16 cellular contexts compared by ENCODE assay signal in genomic region chr17:18056214-18056613, GRCh38. TPM values are rescaled to one million over a fixed set of nuclear protein-coding genes. Genes with fewer than 3 reads are reported as not detected.
DNase-seq lines count a peak whose midpoint lies in the region; ATAC-seq and TF ChIP-seq lines count a peak whose summit lies in the region.
"Had no signal": no experiment of that assay in that cellular context is flagged by ENCODE, and none has a peak within 500 bp of the region (broad histone marks: within the 10 kb centered on the region; RNA-seq: fewer than 3 reads in every experiment).

No MANE protein-coding gene starts in this region.

- peaks cover 47% of the 10 kb centered on the region; the same call in 1 of the 2 replicates for H3K36me3 ChIP-seq in Loucy (ENCODE audit: insufficient read depth, low read length)

- H3K4me3 Mint-ChIP-seq in activated naive CD8-positive, alpha-beta T cell treated with anti-CD3 and anti-CD28 coated beads, Interleukin-2, amount 50 U/mL, for 24 hours: no peak overlapping the region
- H3K4me3 Mint-ChIP-seq in activated naive CD8-positive, alpha-beta T cell treated with anti-CD3 and anti-CD28 coated beads for 36 hours: no peak overlapping the region
- H3K4me3 Mint-ChIP-seq: CD4-positive, alpha-beta T cell had no signal

- no peaks in the 10 kb centered on the region for H3K27me3 ChIP-seq in Loucy (ENCODE audit: insufficient read depth, low read length, poor library complexity, severe bottlenecking)
- H3K27me3 ChIP-seq: BLaER1 treated with 17β-estradiol and CSF1 and Interleukin-3, amounts not matched to agents 10 nM and 100 nM had no signal

- TF ChIP-seq CTCF in Loucy (conservative IDR thresholded peaks at IDR 0.05; ENCODE audit: low read length) (0 out of 2 replicates have a peak, but pooled peaks have one; percentile 26), GM20000 (IDR thresholded peaks at IDR 0.05; ENCODE audit: extremely low read depth, missing control alignments) (no peak)

- no peaks in the 10 kb centered on the region for H4K20me1 ChIP-seq in Loucy (ENCODE audit: insufficient read depth, low read length, poor library complexity, severe bottlenecking)

- H3K27me3 Mint-ChIP-seq in activated naive CD8-positive, alpha-beta T cell treated with anti-CD3 and anti-CD28 coated beads, Interleukin-2, amount 50 U/mL, for 24 hours: no peaks in the 10 kb centered on the region
- no peaks in the 10 kb centered on the region for H3K27me3 Mint-ChIP-seq in activated naive CD8-positive, alpha-beta T cell treated with anti-CD3 and anti-CD28 coated beads for 36 hours
- H3K27me3 Mint-ChIP-seq: CD4-positive, alpha-beta T cell had no signal

- H3K27ac Mint-ChIP-seq in activated naive CD8-positive, alpha-beta T cell treated with anti-CD3 and anti-CD28 coated beads, Interleukin-2, amount 50 U/mL, for 24 hours: peak overlapping the region; percentile 9
- H3K27ac Mint-ChIP-seq in activated naive CD8-positive, alpha-beta T cell treated with anti-CD3 and anti-CD28 coated beads for 36 hours: no peak overlapping the region
- H3K27ac Mint-ChIP-seq: CD4-positive, alpha-beta T cell had no signal

- no peaks in the 10 kb centered on the region for H3K4me1 Mint-ChIP-seq in activated naive CD8-positive, alpha-beta T cell treated with anti-CD3 and anti-CD28 coated beads, Interleukin-2, amount 50 U/mL, for 24 hours
- H3K4me1 Mint-ChIP-seq in activated naive CD8-positive, alpha-beta T cell treated with anti-CD3 and anti-CD28 coated beads for 36 hours: no peaks in the 10 kb centered on the region

- no peak overlapping the region for H3K4me2 ChIP-seq in Loucy (ENCODE audit: low read depth, low read length, poor library complexity, severe bottlenecking)

- H3K4me1 ChIP-seq in Loucy (ENCODE audit: insufficient read depth, low read length, poor library complexity, severe bottlenecking): peaks cover 5% of the 10 kb centered on the region

- no peak overlapping the region for H3K9ac ChIP-seq in Loucy (ENCODE audit: low read depth, low read length, poor library complexity, severe bottlenecking)
- H3K9ac ChIP-seq: BLaER1 treated with 17β-estradiol and CSF1 and Interleukin-3, amounts not matched to agents 10 nM and 100 nM; GM23248 had no signal

- peaks cover 19% of the 10 kb centered on the region for H3K36me3 Mint-ChIP-seq in activated naive CD8-positive, alpha-beta T cell treated with anti-CD3 and anti-CD28 coated beads, Interleukin-2, amount 50 U/mL, for 24 hours (ENCODE audit: low read depth)
- H3K36me3 Mint-ChIP-seq in activated naive CD8-positive, alpha-beta T cell treated with anti-CD3 and anti-CD28 coated beads for 36 hours: peaks cover 5% of the 10 kb centered on the region

- no peak overlapping the region for H2AFZ ChIP-seq in Loucy (ENCODE audit: low read length)
- H2AFZ ChIP-seq: GM23248 had no signal

- no peaks in the 10 kb centered on the region for H3K9me2 ChIP-seq in Loucy (replicated peaks; ENCODE audit: low read depth, low read length)

- no peaks in the 10 kb centered on the region for H3K9me3 Mint-ChIP-seq in activated naive CD8-positive, alpha-beta T cell treated with anti-CD3 and anti-CD28 coated beads, Interleukin-2, amount 50 U/mL, for 24 hours
- no peaks in the 10 kb centered on the region for H3K9me3 Mint-ChIP-seq in activated naive CD8-positive, alpha-beta T cell treated with anti-CD3 and anti-CD28 coated beads for 36 hours
- H3K9me3 Mint-ChIP-seq: CD4-positive, alpha-beta T cell had no signal

- H3K79me2 ChIP-seq in Loucy (ENCODE audit: insufficient read depth, low read length): no peaks in the 10 kb centered on the region

- no peaks in the 10 kb centered on the region for H3K9me3 ChIP-seq in Loucy (ENCODE audit: insufficient read depth, low read depth, low read length)
- H3K9me3 ChIP-seq: BLaER1 treated with 17β-estradiol and CSF1 and Interleukin-3, amounts not matched to agents 10 nM and 100 nM had no signal

- no peak for ATAC-seq in activated naive CD8-positive, alpha-beta T cell treated with anti-CD3 and anti-CD28 coated beads, Interleukin-2, amount 50 U/mL, for 24 hours
- ATAC-seq: HepG2 had no signal

- no peak for DNase-seq in activated naive CD8-positive, alpha-beta T cell treated with anti-CD3 and anti-CD28 coated beads, Interleukin-2, amount 50 U/mL, for 24 hours
- no peak for DNase-seq in activated naive CD8-positive, alpha-beta T cell treated with anti-CD3 and anti-CD28 coated beads for 36 hours
- DNase-seq in cerebellum (ENCODE audit: low spot score): peak; percentile 11
- no peak for DNase-seq in GM20000 (ENCODE audit: low spot score)
- no peak for DNase-seq in pons (ENCODE audit: low spot score)
- DNase-seq in COLO668 (lab: John Stamatoyannopoulos, UW; ENCODE audit: unreplicated experiment): no peak
- DNase-seq: 8988T; ACHN; CD4-positive, alpha-beta T cell; DMS79 treated with DMSO at 0.1 percent for 48 hours; EL; GM23248 had no signal

- no peaks in the 10 kb centered on the region for H3F3A ChIP-seq in Loucy (ENCODE audit: low read depth)

- no peak overlapping the region for H3K4me3 ChIP-seq in Loucy (ENCODE audit: low read length, poor library complexity, severe bottlenecking)
- H3K4me3 ChIP-seq: BLaER1 treated with 17β-estradiol and CSF1 and Interleukin-3, amounts not matched to agents 10 nM and 100 nM; GM23248 had no signal

RNA-seq across cellular contexts. Expression of gene GID4, which starts 17.0 kb away (rescaled TPM):
- total RNA-seq in activated naive CD8-positive, alpha-beta T cell treated with anti-CD3 and anti-CD28 coated beads for 36 hours: 1 to 10 TPM; 7.2 to 7.7 TPM
- 8.6 TPM for total RNA-seq in cerebellum

RNA-seq across cellular contexts. Expression of gene ATPAF2, which starts 17.2 kb away (rescaled TPM):
- total RNA-seq in activated naive CD8-positive, alpha-beta T cell treated with anti-CD3 and anti-CD28 coated beads for 36 hours: 10 to 100 TPM; 31.0 to 33.3 TPM
- 38.5 TPM for total RNA-seq in cerebellum

RNA-seq across cellular contexts. Expression of gene DRG2, which starts 31.5 kb away (rescaled TPM):
- 10 to 100 TPM; 52.2 to 52.4 TPM for total RNA-seq in activated naive CD8-positive, alpha-beta T cell treated with anti-CD3 and anti-CD28 coated beads for 36 hours
- 20.0 TPM for total RNA-seq in cerebellum

RNA-seq across cellular contexts. Expression of gene MYO15A, which starts 52.3 kb away (rescaled TPM):
- under 1 TPM; 0.60 to 0.68 TPM for total RNA-seq in activated naive CD8-positive, alpha-beta T cell treated with anti-CD3 and anti-CD28 coated beads for 36 hours
- total RNA-seq in cerebellum: 1.6 TPM
- total RNA-seq: HT1080 had no signal
